Comparison of ENCODE assay signal across 28 cellular contexts in the genomic region with DNA sequence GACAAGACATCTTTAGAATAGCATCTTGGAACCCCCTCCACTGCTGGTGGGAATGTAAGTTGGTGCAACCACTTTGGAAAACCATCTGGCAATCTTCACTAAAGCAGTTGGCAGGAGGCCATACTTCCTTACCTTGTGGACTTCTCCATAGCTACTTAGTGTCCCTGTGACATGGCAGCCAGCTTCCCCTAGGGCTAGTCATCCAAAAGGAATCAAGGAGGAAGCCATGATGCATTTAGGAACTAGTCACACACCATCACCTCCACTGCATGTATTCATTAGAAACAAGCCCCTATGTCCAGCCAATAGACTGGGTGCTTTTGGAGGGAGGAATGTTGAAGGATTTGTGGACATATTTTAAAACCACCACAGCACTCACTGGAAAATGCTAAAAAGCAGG.
"Had no signal": no experiment of that assay in that cellular context is flagged by ENCODE, and none has a peak within 500 bp of the region (broad histone marks: within the 10 kb centered on the region; RNA-seq: fewer than 3 reads in every experiment).

No MANE protein-coding gene starts in this region.

- H3K9me3 Mint-ChIP-seq: activated B cell treated with CpG ODN at 0.5 μM for 24 hours; activated CD8-positive, alpha-beta T cell treated with anti-CD3 and anti-CD28 coated beads for 36 hours; activated naive CD4-positive, alpha-beta T cell treated with anti-CD3 and anti-CD28 coated beads for 36 hours; activated T-helper 1 cell treated with anti-CD3 and anti-CD28 coated beads, Interleukin-12 subunit alpha, Interleukin-12 subunit beta, Interleukin-2, Interleukin-4 antibody, amounts not matched to agents 30 ng/mL and 10 ng/mL and 1 ng/mL, durations not matched to agents 14 hours and 24 hours and 36 hours; activated T-helper 2 cell treated with anti-CD3 and anti-CD28 coated beads, Interferon-gamma antibody, Interleukin-2, Interleukin-4, amounts not matched to agents 10 μg/mL and 5 μg/mL and 100 μg/mL, durations not matched to agents 14 hours and 24 hours and 36 hours; central memory CD8-positive, alpha-beta T cell; T-cell; T-helper 1 cell treated with Interleukin-12 subunit alpha and Interleukin-12 subunit beta and Interleukin-4 antibody, amounts not matched to agents 30 μg/mL and 1 μg/mL, for 36 hours; T-helper 2 cell treated with Interferon-gamma antibody and Interleukin-4, amounts not matched to agents 5 μg/mL and 100 μg/mL, for 36 hours had no signal

- H3K27ac Mint-ChIP-seq: activated B cell treated with CpG ODN at 0.5 μM for 24 hours; activated CD8-positive, alpha-beta T cell treated with anti-CD3 and anti-CD28 coated beads for 36 hours; activated naive CD4-positive, alpha-beta T cell treated with anti-CD3 and anti-CD28 coated beads for 36 hours; activated naive CD8-positive, alpha-beta T cell; activated T-helper 1 cell treated with anti-CD3 and anti-CD28 coated beads, Interleukin-12 subunit alpha, Interleukin-12 subunit beta, Interleukin-2, Interleukin-4 antibody, amounts not matched to agents 30 ng/mL and 10 ng/mL and 1 ng/mL, durations not matched to agents 14 hours and 24 hours and 36 hours; activated T-helper 2 cell treated with anti-CD3 and anti-CD28 coated beads, Interferon-gamma antibody, Interleukin-2, Interleukin-4, amounts not matched to agents 10 μg/mL and 5 μg/mL and 100 μg/mL, durations not matched to agents 14 hours and 24 hours and 36 hours; dendritic cell treated with granulocyte-macrophage colony-stimulating factor and Interleukin-4, amounts not matched to agents 40 ng/mL and 50 ng/mL, for 4 days; endodermal cell; T-cell; T-helper 1 cell treated with Interleukin-12 subunit alpha and Interleukin-12 subunit beta and Interleukin-4 antibody, amounts not matched to agents 30 μg/mL and 1 μg/mL, for 36 hours; T-helper 2 cell treated with Interferon-gamma antibody and Interleukin-4, amounts not matched to agents 5 μg/mL and 100 μg/mL, for 36 hours had no signal

- DNase-seq: activated B cell treated with CpG ODN at 0.5 μM for 24 hours; activated CD4-positive, alpha-beta T cell treated with anti-CD3 and anti-CD28 coated beads for 48 hours; activated CD4-positive, alpha-beta T cell treated with anti-CD3 and anti-CD28 coated beads, Interleukin-2, amount 50 U/mL, for 1 hour; activated CD4-positive, alpha-beta T cell treated with anti-CD3 and anti-CD28 coated beads, Interleukin-2, amount 50 U/mL, for 48 hours; activated CD8-positive, alpha-beta memory T cell treated with anti-CD3 and anti-CD28 coated beads for 24 hours; activated CD8-positive, alpha-beta T cell treated with anti-CD3 and anti-CD28 coated beads for 36 hours; activated effector memory CD4-positive, alpha-beta T cell treated with anti-CD3 and anti-CD28 coated beads, Interleukin-2, amount 50 U/mL, for 16 hours; activated naive CD4-positive, alpha-beta T cell treated with anti-CD3 and anti-CD28 coated beads for 36 hours; activated T-cell treated with anti-CD3 and anti-CD28 coated beads, Interleukin-2, amount 50 U/mL, for 1 hour; activated T-cell treated with anti-CD3 and anti-CD28 coated beads, Interleukin-2, amount 50 U/mL, for 48 hours; amniotic stem cell; anterior cingulate cortex; brain microvascular endothelial cell; dorsolateral prefrontal cortex; effector memory CD4-positive, alpha-beta T cell; endodermal cell; foreskin fibroblast; head of caudate nucleus; T-cell; T1000; WERI-Rb-1 had no signal

- H3K4me1 Mint-ChIP-seq: activated B cell treated with CpG ODN at 0.5 μM for 24 hours had no signal

- H3K27me3 Mint-ChIP-seq: activated B cell treated with CpG ODN at 0.5 μM for 24 hours; activated CD8-positive, alpha-beta T cell treated with anti-CD3 and anti-CD28 coated beads for 36 hours; activated naive CD8-positive, alpha-beta T cell; central memory CD8-positive, alpha-beta T cell; dendritic cell treated with granulocyte-macrophage colony-stimulating factor and Interleukin-4, amounts not matched to agents 40 ng/mL and 50 ng/mL, for 4 days; T-cell had no signal

- H3K4me3 Mint-ChIP-seq: activated B cell treated with CpG ODN at 0.5 μM for 24 hours; activated CD8-positive, alpha-beta T cell treated with anti-CD3 and anti-CD28 coated beads for 36 hours; activated naive CD4-positive, alpha-beta T cell treated with anti-CD3 and anti-CD28 coated beads for 36 hours; activated naive CD8-positive, alpha-beta T cell; activated T-helper 1 cell treated with anti-CD3 and anti-CD28 coated beads, Interleukin-12 subunit alpha, Interleukin-12 subunit beta, Interleukin-2, Interleukin-4 antibody, amounts not matched to agents 30 ng/mL and 10 ng/mL and 1 ng/mL, durations not matched to agents 14 hours and 24 hours and 36 hours; central memory CD8-positive, alpha-beta T cell; dendritic cell treated with granulocyte-macrophage colony-stimulating factor and Interleukin-4, amounts not matched to agents 40 ng/mL and 50 ng/mL, for 4 days; endodermal cell; T-cell; T-helper 1 cell treated with Interleukin-12 subunit alpha and Interleukin-12 subunit beta and Interleukin-4 antibody, amounts not matched to agents 30 μg/mL and 1 μg/mL, for 36 hours; T-helper 2 cell treated with Interferon-gamma antibody and Interleukin-4, amounts not matched to agents 5 μg/mL and 100 μg/mL, for 36 hours had no signal
